In genomic region chr3:82085356-82085755, GRCh38 we compare ENCODE assay signal across 2 cellular contexts.
TF ChIP-seq lines count a peak whose summit lies in the region.

No MANE protein-coding gene starts in this region.

TF ChIP-seq in GM23338, 12 proteins besides CTCF, POLR2A, EP300 and RAD21:
- no peak for TF ChIP-seq ZNF462 (CRISPR knock-in tag; IDR thresholded peaks at IDR 0.05)
- no peak for TF ChIP-seq CREB1 (CRISPR knock-in tag; IDR thresholded peaks at IDR 0.05; ENCODE audit: low read depth)
- no peak for TF ChIP-seq NANOG (IDR thresholded peaks at IDR 0.05; ENCODE audit: borderline replicate concordance)
- TF ChIP-seq POLR2AphosphoS5 (IDR thresholded peaks at IDR 0.05; ENCODE audit: low read depth): no peak
- no peak for TF ChIP-seq JUNB (IDR thresholded peaks at IDR 0.05; ENCODE audit: unreplicated experiment)
- no peak for TF ChIP-seq EZH2 (IDR thresholded peaks at IDR 0.05; ENCODE audit: low read depth, unreplicated experiment)
- TF ChIP-seq EZH2phosphoT487 (IDR thresholded peaks at IDR 0.05; ENCODE audit: unreplicated experiment): no peak
- no peak for TF ChIP-seq ZNF331 (CRISPR knock-in tag; IDR thresholded peaks at IDR 0.05; ENCODE audit: low read depth)
- no peak for TF ChIP-seq REST (IDR thresholded peaks at IDR 0.05; ENCODE audit: unreplicated experiment)
- no peak for TF ChIP-seq ZNF114 (CRISPR knock-in tag; IDR thresholded peaks at IDR 0.05)
- TF ChIP-seq STAT1 (IDR thresholded peaks at IDR 0.05; ENCODE audit: unreplicated experiment): no peak
- TF ChIP-seq, protein P1, sequence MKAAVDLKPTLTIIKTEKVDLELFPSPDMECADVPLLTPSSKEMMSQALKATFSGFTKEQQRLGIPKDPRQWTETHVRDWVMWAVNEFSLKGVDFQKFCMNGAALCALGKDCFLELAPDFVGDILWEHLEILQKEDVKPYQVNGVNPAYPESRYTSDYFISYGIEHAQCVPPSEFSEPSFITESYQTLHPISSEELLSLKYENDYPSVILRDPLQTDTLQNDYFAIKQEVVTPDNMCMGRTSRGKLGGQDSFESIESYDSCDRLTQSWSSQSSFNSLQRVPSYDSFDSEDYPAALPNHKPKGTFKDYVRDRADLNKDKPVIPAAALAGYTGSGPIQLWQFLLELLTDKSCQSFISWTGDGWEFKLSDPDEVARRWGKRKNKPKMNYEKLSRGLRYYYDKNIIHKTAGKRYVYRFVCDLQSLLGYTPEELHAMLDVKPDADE (IDR thresholded peaks at IDR 0.05): no peak

TF ChIP-seq in endothelial cell of umbilical vein, 7 proteins besides CTCF, POLR2A, EP300 and RAD21:
- no peak for TF ChIP-seq MAX (IDR thresholded peaks at IDR 0.05; ENCODE audit: insufficient read depth, insufficient read length)
- TF ChIP-seq FOS (IDR thresholded peaks at IDR 0.05; ENCODE audit: borderline replicate concordance, insufficient read depth, low read length): peak; percentile 13
- TF ChIP-seq POLR2AphosphoS5 (IDR thresholded peaks at IDR 0.05; ENCODE audit: insufficient read depth, low read depth, low read length): no peak
- no peak for TF ChIP-seq MYC (IDR thresholded peaks at IDR 0.05; ENCODE audit: low read depth, low read length)
- TF ChIP-seq JUN (IDR thresholded peaks at IDR 0.05; ENCODE audit: borderline replicate concordance, insufficient read depth, insufficient read length, low read depth): peak; percentile 18
